11 cellular contexts compared by ENCODE assay signal in the genomic region with DNA sequence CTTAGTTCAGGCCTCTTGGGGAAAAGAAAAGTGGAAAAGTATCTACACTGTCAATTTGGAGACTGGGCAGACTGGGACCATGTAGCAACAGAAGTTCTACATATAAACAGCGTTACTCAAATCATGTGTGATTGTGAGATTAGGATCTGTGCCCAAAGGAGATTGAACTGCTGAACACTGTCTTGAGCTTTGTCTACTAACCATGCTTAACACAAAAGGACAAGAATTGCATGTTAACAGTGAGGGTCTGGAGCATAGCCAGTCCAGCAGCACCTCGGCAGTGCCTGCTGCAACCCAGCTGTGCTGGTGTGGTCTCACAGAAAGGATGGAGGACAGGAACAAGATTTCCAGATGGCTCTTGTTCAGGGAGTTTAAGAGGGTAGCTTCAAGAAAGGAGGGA. TPM values are rescaled to one million over a fixed set of nuclear protein-coding genes. Genes with fewer than 3 reads are reported as not detected.
DNase-seq lines count a peak whose midpoint lies in the region; ATAC-seq, FAIRE-seq and TF ChIP-seq lines count a peak whose summit lies in the region.
"Had no signal": no experiment of that assay in that cellular context is flagged by ENCODE, and none has a peak within 500 bp of the region (broad histone marks: within the 10 kb centered on the region; RNA-seq: fewer than 3 reads in every experiment).

No MANE protein-coding gene starts in this region.

- peak overlapping the region; percentile 14 for H3K27ac ChIP-seq in A673 (ENCODE audit: low read depth, low read length, poor library complexity, severe bottlenecking)
- H3K27ac ChIP-seq: thyroid gland had no signal

- no TSS peak for BruUV-seq in A673 (replicated peaks; lab: Mats Ljungman, UMichigan)

- peaks cover 55% of the 10 kb centered on the region for H3K4me1 ChIP-seq in A673 (ENCODE audit: insufficient read depth, low read length, poor library complexity, severe bottlenecking)

- H3K27me3 Mint-ChIP-seq in activated T-helper 1 cell treated with anti-CD3 and anti-CD28 coated beads, Interleukin-12 subunit alpha, Interleukin-12 subunit beta, Interleukin-2, Interleukin-4 antibody, amounts not matched to agents 30 ng/mL and 10 ng/mL and 1 ng/mL, durations not matched to agents 14 hours and 24 hours and 36 hours (ENCODE audit: insufficient read depth): no peaks in the 10 kb centered on the region
- H3K27me3 Mint-ChIP-seq in immature natural killer cell (ENCODE audit: low read depth in 3 of 3): peaks cover under 1 to 1% (median under 1%) of the 10 kb centered on the region in 3 donors

- peaks cover 21% of the 10 kb centered on the region for H3K36me3 Mint-ChIP-seq in activated T-helper 1 cell treated with anti-CD3 and anti-CD28 coated beads, Interleukin-12 subunit alpha, Interleukin-12 subunit beta, Interleukin-2, Interleukin-4 antibody, amounts not matched to agents 30 ng/mL and 10 ng/mL and 1 ng/mL, durations not matched to agents 14 hours and 24 hours and 36 hours (ENCODE audit: low read depth)
- H3K36me3 Mint-ChIP-seq in immature natural killer cell: no peaks in the 10 kb centered on the region

- ATAC-seq in HG02870 (IDR thresholded peaks at IDR 0.05; ENCODE audit: unreplicated experiment): no peak

- H3K9me3 ChIP-seq in A673 (ENCODE audit: low read depth, low read length, poor library complexity, severe bottlenecking): no peaks in the 10 kb centered on the region
- H3K9me3 ChIP-seq: thyroid gland had no signal

- peak; percentile 63 for FAIRE-seq in GM12891 (lab: Jason Lieb, UNC)

- H3K4me3 Mint-ChIP-seq in activated T-helper 1 cell treated with anti-CD3 and anti-CD28 coated beads, Interleukin-12 subunit alpha, Interleukin-12 subunit beta, Interleukin-2, Interleukin-4 antibody, amounts not matched to agents 30 ng/mL and 10 ng/mL and 1 ng/mL, durations not matched to agents 14 hours and 24 hours and 36 hours: peak overlapping the region; percentile 45
- peak overlapping the region in 1 of 5 donors; percentile 30 for H3K4me3 Mint-ChIP-seq in immature natural killer cell

- H3K9me3 Mint-ChIP-seq in activated T-helper 1 cell treated with anti-CD3 and anti-CD28 coated beads, Interleukin-12 subunit alpha, Interleukin-12 subunit beta, Interleukin-2, Interleukin-4 antibody, amounts not matched to agents 30 ng/mL and 10 ng/mL and 1 ng/mL, durations not matched to agents 14 hours and 24 hours and 36 hours: no peaks in the 10 kb centered on the region
- no peaks in the 10 kb centered on the region for H3K9me3 Mint-ChIP-seq in immature natural killer cell

- no peaks in the 10 kb centered on the region for H3K27me3 ChIP-seq in A673 (replicated peaks; ENCODE audit: insufficient read depth, low read depth, low read length, poor library complexity)
- H3K27me3 ChIP-seq: thyroid gland had no signal

- intact Hi-C loops in A673 (cut with micrococcal nuclease; ENCODE audit: unreplicated experiment): no loop called here
- intact Hi-C loops in activated T-helper 1 cell treated with anti-CD3 and anti-CD28 coated beads, Interleukin-12 subunit alpha, Interleukin-12 subunit beta, Interleukin-2, Interleukin-4 antibody, amounts not matched to agents 30 ng/mL and 10 ng/mL and 1 ng/mL, durations not matched to agents 14 hours and 24 hours and 36 hours (cut with micrococcal nuclease): no loop called here

- POLR2A ChIA-PET in A673 (lab: Charles Lee; ENCODE audit: low non-redundant PET): interaction anchor here (0.8 kb wide), 1 partner anchor 319 kb away, joined by 3 read pairs; no protein-coding TSS in a partner anchor

- H3K4me1 Mint-ChIP-seq in activated T-helper 1 cell treated with anti-CD3 and anti-CD28 coated beads, Interleukin-12 subunit alpha, Interleukin-12 subunit beta, Interleukin-2, Interleukin-4 antibody, amounts not matched to agents 30 ng/mL and 10 ng/mL and 1 ng/mL, durations not matched to agents 14 hours and 24 hours and 36 hours (ENCODE audit: low read depth): peaks cover 82% of the 10 kb centered on the region
- peaks cover 62 to 83% of the 10 kb centered on the region in 2 donors for H3K4me1 Mint-ChIP-seq in immature natural killer cell

- H3K4me3 ChIP-seq in A673 (ENCODE audit: low read depth, low read length, poor library complexity, severe bottlenecking): no peak overlapping the region
- H3K4me3 ChIP-seq: skin epidermis, thyroid gland had no signal

- no peak for TF ChIP-seq POLR2A in GM12891 (IDR thresholded peaks at IDR 0.05; ENCODE audit: low read depth, low read length)

- peak overlapping the region; percentile 72 for H3K27ac Mint-ChIP-seq in activated T-helper 1 cell treated with anti-CD3 and anti-CD28 coated beads, Interleukin-12 subunit alpha, Interleukin-12 subunit beta, Interleukin-2, Interleukin-4 antibody, amounts not matched to agents 30 ng/mL and 10 ng/mL and 1 ng/mL, durations not matched to agents 14 hours and 24 hours and 36 hours
- H3K27ac Mint-ChIP-seq in immature natural killer cell: peak overlapping the region; percentile 20 to 86 (median 60)

- TF ChIP-seq CTCF in A673 (conservative IDR thresholded peaks at IDR 0.05; ENCODE audit: low read depth, low read length): no peak

- no peaks in the 10 kb centered on the region for H3K36me3 ChIP-seq in A673 (ENCODE audit: insufficient read depth, low read length, poor library complexity, severe bottlenecking)
- H3K36me3 ChIP-seq: thyroid gland had no signal

- DNase-seq in A673 (ENCODE audit: low spot score) (no peak), GM12891 (ENCODE audit: insufficient read length, low spot score) (no peak), immature natural killer cell (no peak), NCI-H1417 (lab: John Stamatoyannopoulos, UW) (no peak), NCI-H2227 (lab: John Stamatoyannopoulos, UW; ENCODE audit: unreplicated experiment) (no peak), GDM1 (lab: John Stamatoyannopoulos, UW) (no peak)
- no peak for DNase-seq in activated T-helper 1 cell treated with anti-CD3 and anti-CD28 coated beads, Interleukin-12 subunit alpha, Interleukin-12 subunit beta, Interleukin-2, Interleukin-4 antibody, amounts not matched to agents 30 ng/mL and 10 ng/mL and 1 ng/mL, durations not matched to agents 14 hours and 24 hours and 36 hours (ENCODE audit: low spot score)
- DNase-seq: DND-41 had no signal

- CTCF ChIA-PET in A673 (lab: Charles Lee): no interaction called here

TF ChIP-seq in GM12891, 5 proteins besides CTCF, POLR2A, EP300 and RAD21:
- no peak for TF ChIP-seq POU2F2 (IDR thresholded peaks at IDR 0.05; ENCODE audit: low read depth, low read length)
- TF ChIP-seq POLR2AphosphoS5 (IDR thresholded peaks at IDR 0.05; ENCODE audit: low read depth, low read length): no peak
- no peak for TF ChIP-seq TAF1 (IDR thresholded peaks at IDR 0.05; ENCODE audit: low read depth, low read length)
- no peak for TF ChIP-seq PAX5 (IDR thresholded peaks at IDR 0.05; ENCODE audit: insufficient read depth, low read length, severe bottlenecking)
- TF ChIP-seq SPI1 (IDR thresholded peaks at IDR 0.05; ENCODE audit: low read depth, low read length): no peak
TF ChIP-seq in GM12891: peak in this region for 0.

RNA-seq across cellular contexts. Expression of a gene that starts 5.7 kb away (rescaled TPM):
- 185 and 190 TPM in 2 replicates for total RNA-seq in A673 (2021)
- polyA plus RNA-seq in GM12891 (2012; ENCODE audit: low read depth, missing spikeins): 20.7 TPM
- total RNA-seq in activated T-helper 1 cell treated with anti-CD3 and anti-CD28 coated beads, Interleukin-12 subunit alpha, Interleukin-12 subunit beta, Interleukin-2, Interleukin-4 antibody, amounts not matched to agents 30 ng/mL and 10 ng/mL and 1 ng/mL, durations not matched to agents 14 hours and 24 hours and 36 hours: 74.0 and 80.7 TPM in 2 replicates
- polyA plus RNA-seq in immature natural killer cell: 10 to 100 TPM; 55.2 to 96.2 (median 95.6) TPM
